8 cellular contexts compared by ENCODE assay signal in genomic region chr1:94805912-94806311, GRCh38. TPM values are rescaled to one million over a fixed set of nuclear protein-coding genes. Genes with fewer than 3 reads are reported as not detected.
A peak's percentile ranks its signal among the peaks of the same experiment; 100 is the strongest.
DNase-seq lines count a peak whose midpoint lies in the region; ATAC-seq, FAIRE-seq and TF ChIP-seq lines count a peak whose summit lies in the region.

No MANE protein-coding gene starts in this region.

- H3K9me3 ChIP-seq in SJSA1 (replicated peaks) (no peaks in the 10 kb centered on the region), psoas muscle (no peaks in the 10 kb centered on the region)

- no peak overlapping the region for H3K4me3 Mint-ChIP-seq in activated naive CD8-positive, alpha-beta T cell treated with anti-CD3 and anti-CD28 coated beads for 36 hours

- peaks cover 7% of the 10 kb centered on the region for H3K4me1 Mint-ChIP-seq in activated naive CD8-positive, alpha-beta T cell treated with anti-CD3 and anti-CD28 coated beads for 36 hours

- peaks cover 11% of the 10 kb centered on the region for H3K27me3 Mint-ChIP-seq in activated naive CD8-positive, alpha-beta T cell treated with anti-CD3 and anti-CD28 coated beads for 36 hours

- intact Hi-C loops in Right ventricle myocardium superior (cut with DNase I): loop anchor here (5.0 to 10.0 kb wide), 2 partner anchors 151 to 324 kb away; no protein-coding TSS in a partner anchor
- intact Hi-C loops in psoas muscle (cut with DNase I): loop anchor here (5.0 kb wide), 2 partner anchors 284 to 324 kb away; no protein-coding TSS in a partner anchor

- peaks cover 46% of the 10 kb centered on the region for H3K4me1 ChIP-seq in SJSA1 (replicated peaks)
- peaks cover 10% of the 10 kb centered on the region for H3K4me1 ChIP-seq in psoas muscle

- no peaks in the 10 kb centered on the region for H3K9me3 Mint-ChIP-seq in activated naive CD8-positive, alpha-beta T cell treated with anti-CD3 and anti-CD28 coated beads for 36 hours

- H3K27me3 ChIP-seq in HL-60 (ENCODE audit: insufficient read depth, poor library complexity, severe bottlenecking): no peaks in the 10 kb centered on the region
- H3K27me3 ChIP-seq in SJSA1 (replicated peaks): no peaks in the 10 kb centered on the region
- H3K27me3 ChIP-seq in psoas muscle (ENCODE audit: insufficient read depth in 3 of 3, low read length in 2 of 3): no peaks in the 10 kb centered on the region

- H3K36me3 ChIP-seq in SJSA1: no peaks in the 10 kb centered on the region
- no peaks in the 10 kb centered on the region for H3K36me3 ChIP-seq in psoas muscle (ENCODE audit: insufficient read depth in 1 of 2, low read depth in 1 of 2)

- H3K36me3 Mint-ChIP-seq in activated naive CD8-positive, alpha-beta T cell treated with anti-CD3 and anti-CD28 coated beads for 36 hours: no peaks in the 10 kb centered on the region

- no peak overlapping the region for H3K27ac Mint-ChIP-seq in activated naive CD8-positive, alpha-beta T cell treated with anti-CD3 and anti-CD28 coated beads for 36 hours

- WGBS in psoas muscle, 3 donors: 11 to 13% (median 12%) methylated on average over 4 of the region's 4 CpGs

- peak; percentile 96 for TF ChIP-seq CTCF in AG09319 (IDR thresholded peaks at IDR 0.05; ENCODE audit: low read depth, low read length)
- TF ChIP-seq CTCF in HL-60 (IDR thresholded peaks at IDR 0.05; ENCODE audit: insufficient read depth, low read length): peak; percentile 88
- peak; percentile 98 for TF ChIP-seq CTCF in psoas muscle (IDR thresholded peaks at IDR 0.05)

- ATAC-seq in Right ventricle myocardium superior (ENCODE audit: poor library complexity) (no peak), psoas muscle (peak; percentile 64 to 78 (median 73))

- DNase-seq in AG09319 (ENCODE audit: extremely low read depth, low read depth): no peak
- DNase-seq in GM18507 (ENCODE audit: extremely low spot score, insufficient read length, low read depth): peak; percentile 20
- DNase-seq in HL-60 (ENCODE audit: low read depth in 1 of 2, low spot score in 1 of 2): peak in 1 of 2 experiments; percentile 58
- peak; percentile 62 to 63 for DNase-seq in SJSA1 (ENCODE audit: low read depth in 1 of 2, low spot score in 2 of 2)
- DNase-seq in activated naive CD8-positive, alpha-beta T cell treated with anti-CD3 and anti-CD28 coated beads for 36 hours: peak; percentile 39
- DNase-seq in Right ventricle myocardium superior: peak; percentile 62
- no peak for DNase-seq in psoas muscle
- DNase-seq in NCI-H187 treated with DMSO at 0.1 percent for 48 hours (lab: John Stamatoyannopoulos, UW): no peak

- peak; percentile 82 for FAIRE-seq in GM18507 (lab: Jason Lieb, UNC)

- H3K4me3 ChIP-seq in HL-60 (replicated peaks; ENCODE audit: insufficient read depth, low read length) (no peak overlapping the region), SJSA1 (no peak overlapping the region), psoas muscle (no peak overlapping the region)

- H3K27ac ChIP-seq in HL-60 (replicated peaks): no peak overlapping the region
- no peak overlapping the region for H3K27ac ChIP-seq in SJSA1
- no peak overlapping the region for H3K27ac ChIP-seq in psoas muscle

RNA-seq across cellular contexts. Expression of gene SLC44A3, which starts 14.2 kb away (rescaled TPM):
- total RNA-seq in SJSA1 (2014; rRNA removed; shearing (Covaris generic)): 2.7 and 3.8 TPM in 2 replicates
- total RNA-seq in activated naive CD8-positive, alpha-beta T cell treated with anti-CD3 and anti-CD28 coated beads for 36 hours: not detected
- 3.3 TPM for total RNA-seq in Right ventricle myocardium superior
- under 1 TPM in 3 of 4 donors, not detected in 1; 0.32 to 0.58 (median 0.39) TPM for total RNA-seq in psoas muscle
- under 1 TPM in 2 of 3 donors, not detected in 1; 0.04 to 0.14 TPM for polyA plus RNA-seq in psoas muscle

Comparison
In these comparisons a context has a peak if more than half of its experiments do, and no peak if none do; other contexts are left out.
1. DNase-seq: peak in GM18507 (single experiment), SJSA1 (2 of 2), activated naive CD8-positive, alpha-beta T cell treated with anti-CD3 and anti-CD28 coated beads for 36 hours (single experiment) and Right ventricle myocardium superior (single experiment); none in AG09319 (single experiment), psoas muscle (0 of 2) and NCI-H187 treated with DMSO at 0.1 percent for 48 hours (single experiment).
2. Peak in every context shown above with its lines, with median percentiles within 50 percentile points of each other: CTCF ChIP-seq.